ENCODE assay signal across 1 cellular context in the genomic region with DNA sequence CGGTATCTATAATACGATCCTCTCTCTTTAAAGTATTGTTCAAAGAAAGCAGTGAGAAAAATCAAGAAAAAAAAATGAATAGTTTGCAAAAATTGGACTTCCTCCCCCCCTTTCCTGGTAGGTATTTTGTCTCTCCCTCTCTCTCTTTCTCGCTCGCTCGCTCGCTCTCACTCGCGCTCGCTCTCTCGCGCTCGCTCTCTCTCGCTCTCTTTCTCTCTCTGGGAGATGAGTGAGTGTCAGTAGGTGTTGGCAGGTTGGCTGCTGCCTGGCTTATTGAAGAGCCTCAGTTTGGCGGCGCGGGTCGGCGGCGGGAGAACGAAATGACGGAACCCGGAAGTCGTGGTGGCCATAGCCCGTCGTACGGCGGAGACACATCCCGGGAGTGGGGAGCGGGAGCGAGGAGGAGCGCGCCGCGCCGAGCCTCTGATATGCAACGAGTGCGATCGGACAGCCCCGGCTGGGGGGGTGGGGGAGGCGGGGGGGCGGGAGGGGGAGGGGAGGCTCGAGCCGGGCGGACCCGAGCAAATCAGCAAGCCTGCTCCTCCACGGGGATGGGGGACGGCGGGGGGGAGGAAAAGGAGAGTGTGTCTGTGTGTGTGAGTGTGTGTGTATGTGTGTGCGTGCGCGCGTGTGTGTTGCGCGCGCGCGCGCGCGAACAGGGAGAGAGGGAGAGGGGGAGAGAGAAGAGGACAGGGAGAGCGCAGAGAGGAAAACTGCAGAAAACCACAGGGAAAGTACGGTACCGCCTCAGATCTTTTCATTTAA.
A peak's percentile ranks its signal among the peaks of the same experiment; 100 is the strongest.
TF ChIP-seq lines count a peak whose summit lies in the region.

A gene (minus strand): TSS at position 441 of the 765 bp plus-strand sequence. CDS start 1,083 bp downstream, outside the sequence.

TF ChIP-seq in GM12878, 131 proteins besides CTCF, POLR2A, EP300 and RAD21 (continued from another document and continues in another):
- TF ChIP-seq, protein P1, sequence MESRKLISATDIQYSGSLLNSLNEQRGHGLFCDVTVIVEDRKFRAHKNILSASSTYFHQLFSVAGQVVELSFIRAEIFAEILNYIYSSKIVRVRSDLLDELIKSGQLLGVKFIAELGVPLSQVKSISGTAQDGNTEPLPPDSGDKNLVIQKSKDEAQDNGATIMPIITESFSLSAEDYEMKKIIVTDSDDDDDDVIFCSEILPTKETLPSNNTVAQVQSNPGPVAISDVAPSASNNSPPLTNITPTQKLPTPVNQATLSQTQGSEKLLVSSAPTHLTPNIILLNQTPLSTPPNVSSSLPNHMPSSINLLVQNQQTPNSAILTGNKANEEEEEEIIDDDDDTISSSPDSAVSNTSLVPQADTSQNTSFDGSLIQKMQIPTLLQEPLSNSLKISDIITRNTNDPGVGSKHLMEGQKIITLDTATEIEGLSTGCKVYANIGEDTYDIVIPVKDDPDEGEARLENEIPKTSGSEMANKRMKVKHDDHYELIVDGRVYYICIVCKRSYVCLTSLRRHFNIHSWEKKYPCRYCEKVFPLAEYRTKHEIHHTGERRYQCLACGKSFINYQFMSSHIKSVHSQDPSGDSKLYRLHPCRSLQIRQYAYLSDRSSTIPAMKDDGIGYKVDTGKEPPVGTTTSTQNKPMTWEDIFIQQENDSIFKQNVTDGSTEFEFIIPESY (IDR thresholded peaks at IDR 0.05): no peak
- TF ChIP-seq RELA (IDR thresholded peaks at IDR 0.05; ENCODE audit: borderline replicate concordance, partially characterized antibody) (peak; percentile 23), CEBPB (IDR thresholded peaks at IDR 0.05; ENCODE audit: borderline replicate concordance in 1 of 2, low read depth in 2 of 2, low read length in 2 of 2) (no peak), SMAD1 (IDR thresholded peaks at IDR 0.05; ENCODE audit: low read depth, partially characterized antibody) (no peak), SIN3A (IDR thresholded peaks at IDR 0.05; ENCODE audit: low read depth, low read length) (no peak; the same call in 1 of the 2 replicates), DPF2 (IDR thresholded peaks at IDR 0.05) (peak; percentile 43; the same call in 1 of the 2 replicates), CREB1 (IDR thresholded peaks at IDR 0.05; ENCODE audit: low read depth) (peak; percentile 41), TAF1 (IDR thresholded peaks at IDR 0.05; ENCODE audit: borderline replicate concordance, low read depth, low read length) (peak; percentile 90), NR2C1 (IDR thresholded peaks at IDR 0.05) (no peak), SUPT20H (IDR thresholded peaks at IDR 0.05; ENCODE audit: borderline replicate concordance, control insufficient read depth, low read depth, low read length) (no peak), POLR2AphosphoS2 (IDR thresholded peaks at IDR 0.05; ENCODE audit: low read depth, low read length) (0 out of 2 replicates have a peak, but pooled peaks have one; percentile 38), MYB (IDR thresholded peaks at IDR 0.05; ENCODE audit: borderline replicate concordance, low read depth, low read length) (no peak), MTA2 (IDR thresholded peaks at IDR 0.05; ENCODE audit: low read depth) (no peak), KLF5 (IDR thresholded peaks at IDR 0.05; ENCODE audit: partially characterized antibody) (peak; percentile 92), MEF2A (IDR thresholded peaks at IDR 0.05; ENCODE audit: insufficient read depth, low read depth, low read length) (no peak), ZNF622 (IDR thresholded peaks at IDR 0.05) (no peak), BMI1 (IDR thresholded peaks at IDR 0.05; ENCODE audit: borderline replicate concordance) (peak; percentile 47; the same call in 1 of the 2 replicates), NFYA (IDR thresholded peaks at IDR 0.05; ENCODE audit: borderline replicate concordance, low read depth, low read length) (no peak), SMAD5 (IDR thresholded peaks at IDR 0.05; ENCODE audit: low read depth) (peak; percentile 76; the same call in 1 of the 2 replicates), CHD1 (IDR thresholded peaks at IDR 0.05; ENCODE audit: low read depth, low read length) (no peak), SMARCA5 (IDR thresholded peaks at IDR 0.05) (peak; percentile 86; the same call in 1 of the 2 replicates), CHD2 (IDR thresholded peaks at IDR 0.05; ENCODE audit: borderline replicate concordance, low read depth, low read length) (no peak), ZNF274 (IDR thresholded peaks at IDR 0.05; ENCODE audit: insufficient read depth, insufficient read length) (no peak), ZSCAN29 (IDR thresholded peaks at IDR 0.05) (no peak), NFXL1 (IDR thresholded peaks at IDR 0.05; ENCODE audit: borderline replicate concordance) (no peak), SMC3 (IDR thresholded peaks at IDR 0.05; ENCODE audit: borderline replicate concordance, low read length) (no peak), IKZF1 (conservative IDR thresholded peaks at IDR 0.05) (peak; percentile 75; the same call in 1 of the 2 replicates), ZNF217 (IDR thresholded peaks at IDR 0.05) (no peak), RCOR1 (conservative IDR thresholded peaks at IDR 0.05; ENCODE audit: low read depth, low read length) (no peak), HDAC2 (IDR thresholded peaks at IDR 0.05) (no peak), TCF3 (IDR thresholded peaks at IDR 0.05; ENCODE audit: borderline replicate concordance, insufficient read depth, low read depth, low read length) (no peak), EGR1 (IDR thresholded peaks at IDR 0.05; ENCODE audit: borderline replicate concordance in 1 of 2, low read depth in 2 of 2, low read length in 2 of 2) (peak in 1 of 2 experiments; percentile 42; a peak in 1 of 3 replicates), ZNF384 (IDR thresholded peaks at IDR 0.05; ENCODE audit: borderline replicate concordance, low read depth, low read length) (no peak), ATF7 (IDR thresholded peaks at IDR 0.05; ENCODE audit: low read depth) (peak; percentile 88), CBX5 (IDR thresholded peaks at IDR 0.05; ENCODE audit: low read depth) (no peak), TCF7 (IDR thresholded peaks at IDR 0.05; ENCODE audit: borderline replicate concordance) (no peak), MTA3 (IDR thresholded peaks at IDR 0.05; ENCODE audit: borderline replicate concordance, low read length) (no peak)
- TF ChIP-seq, protein P2, sequence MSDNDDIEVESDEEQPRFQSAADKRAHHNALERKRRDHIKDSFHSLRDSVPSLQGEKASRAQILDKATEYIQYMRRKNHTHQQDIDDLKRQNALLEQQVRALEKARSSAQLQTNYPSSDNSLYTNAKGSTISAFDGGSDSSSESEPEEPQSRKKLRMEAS (IDR thresholded peaks at IDR 0.05; ENCODE audit: low read depth, low read length): no peak
- TF ChIP-seq, protein P3, sequence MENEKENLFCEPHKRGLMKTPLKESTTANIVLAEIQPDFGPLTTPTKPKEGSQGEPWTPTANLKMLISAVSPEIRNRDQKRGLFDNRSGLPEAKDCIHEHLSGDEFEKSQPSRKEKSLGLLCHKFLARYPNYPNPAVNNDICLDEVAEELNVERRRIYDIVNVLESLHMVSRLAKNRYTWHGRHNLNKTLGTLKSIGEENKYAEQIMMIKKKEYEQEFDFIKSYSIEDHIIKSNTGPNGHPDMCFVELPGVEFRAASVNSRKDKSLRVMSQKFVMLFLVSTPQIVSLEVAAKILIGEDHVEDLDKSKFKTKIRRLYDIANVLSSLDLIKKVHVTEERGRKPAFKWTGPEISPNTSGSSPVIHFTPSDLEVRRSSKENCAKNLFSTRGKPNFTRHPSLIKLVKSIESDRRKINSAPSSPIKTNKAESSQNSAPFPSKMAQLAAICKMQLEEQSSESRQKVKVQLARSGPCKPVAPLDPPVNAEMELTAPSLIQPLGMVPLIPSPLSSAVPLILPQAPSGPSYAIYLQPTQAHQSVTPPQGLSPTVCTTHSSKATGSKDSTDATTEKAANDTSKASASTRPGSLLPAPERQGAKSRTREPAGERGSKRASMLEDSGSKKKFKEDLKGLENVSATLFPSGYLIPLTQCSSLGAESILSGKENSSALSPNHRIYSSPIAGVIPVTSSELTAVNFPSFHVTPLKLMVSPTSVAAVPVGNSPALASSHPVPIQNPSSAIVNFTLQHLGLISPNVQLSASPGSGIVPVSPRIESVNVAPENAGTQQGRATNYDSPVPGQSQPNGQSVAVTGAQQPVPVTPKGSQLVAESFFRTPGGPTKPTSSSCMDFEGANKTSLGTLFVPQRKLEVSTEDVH (IDR thresholded peaks at IDR 0.05; ENCODE audit: low read depth, partially characterized antibody): no peak
- TF ChIP-seq, protein P4, sequence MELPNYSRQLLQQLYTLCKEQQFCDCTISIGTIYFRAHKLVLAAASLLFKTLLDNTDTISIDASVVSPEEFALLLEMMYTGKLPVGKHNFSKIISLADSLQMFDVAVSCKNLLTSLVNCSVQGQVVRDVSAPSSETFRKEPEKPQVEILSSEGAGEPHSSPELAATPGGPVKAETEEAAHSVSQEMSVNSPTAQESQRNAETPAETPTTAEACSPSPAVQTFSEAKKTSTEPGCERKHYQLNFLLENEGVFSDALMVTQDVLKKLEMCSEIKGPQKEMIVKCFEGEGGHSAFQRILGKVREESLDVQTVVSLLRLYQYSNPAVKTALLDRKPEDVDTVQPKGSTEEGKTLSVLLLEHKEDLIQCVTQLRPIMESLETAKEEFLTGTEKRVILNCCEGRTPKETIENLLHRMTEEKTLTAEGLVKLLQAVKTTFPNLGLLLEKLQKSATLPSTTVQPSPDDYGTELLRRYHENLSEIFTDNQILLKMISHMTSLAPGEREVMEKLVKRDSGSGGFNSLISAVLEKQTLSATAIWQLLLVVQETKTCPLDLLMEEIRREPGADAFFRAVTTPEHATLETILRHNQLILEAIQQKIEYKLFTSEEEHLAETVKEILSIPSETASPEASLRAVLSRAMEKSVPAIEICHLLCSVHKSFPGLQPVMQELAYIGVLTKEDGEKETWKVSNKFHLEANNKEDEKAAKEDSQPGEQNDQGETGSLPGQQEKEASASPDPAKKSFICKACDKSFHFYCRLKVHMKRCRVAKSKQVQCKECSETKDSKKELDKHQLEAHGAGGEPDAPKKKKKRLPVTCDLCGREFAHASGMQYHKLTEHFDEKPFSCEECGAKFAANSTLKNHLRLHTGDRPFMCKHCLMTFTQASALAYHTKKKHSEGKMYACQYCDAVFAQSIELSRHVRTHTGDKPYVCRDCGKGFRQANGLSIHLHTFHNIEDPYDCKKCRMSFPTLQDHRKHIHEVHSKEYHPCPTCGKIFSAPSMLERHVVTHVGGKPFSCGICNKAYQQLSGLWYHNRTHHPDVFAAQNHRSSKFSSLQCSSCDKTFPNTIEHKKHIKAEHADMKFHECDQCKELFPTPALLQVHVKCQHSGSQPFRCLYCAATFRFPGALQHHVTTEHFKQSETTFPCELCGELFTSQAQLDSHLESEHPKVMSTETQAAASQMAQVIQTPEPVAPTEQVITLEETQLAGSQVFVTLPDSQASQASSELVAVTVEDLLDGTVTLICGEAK (IDR thresholded peaks at IDR 0.05; ENCODE audit: borderline replicate concordance): peak; percentile 33; the same call in 1 of the 2 replicates
- TF ChIP-seq, protein P5, sequence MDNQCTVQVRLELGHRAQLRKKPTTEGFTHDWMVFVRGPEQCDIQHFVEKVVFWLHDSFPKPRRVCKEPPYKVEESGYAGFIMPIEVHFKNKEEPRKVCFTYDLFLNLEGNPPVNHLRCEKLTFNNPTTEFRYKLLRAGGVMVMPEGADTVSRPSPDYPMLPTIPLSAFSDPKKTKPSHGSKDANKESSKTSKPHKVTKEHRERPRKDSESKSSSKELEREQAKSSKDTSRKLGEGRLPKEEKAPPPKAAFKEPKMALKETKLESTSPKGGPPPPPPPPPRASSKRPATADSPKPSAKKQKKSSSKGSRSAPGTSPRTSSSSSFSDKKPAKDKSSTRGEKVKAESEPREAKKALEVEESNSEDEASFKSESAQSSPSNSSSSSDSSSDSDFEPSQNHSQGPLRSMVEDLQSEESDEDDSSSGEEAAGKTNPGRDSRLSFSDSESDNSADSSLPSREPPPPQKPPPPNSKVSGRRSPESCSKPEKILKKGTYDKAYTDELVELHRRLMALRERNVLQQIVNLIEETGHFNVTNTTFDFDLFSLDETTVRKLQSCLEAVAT (IDR thresholded peaks at IDR 0.05): peak; percentile 48; the same call in 1 of the 2 replicates
- TF ChIP-seq, protein P6, sequence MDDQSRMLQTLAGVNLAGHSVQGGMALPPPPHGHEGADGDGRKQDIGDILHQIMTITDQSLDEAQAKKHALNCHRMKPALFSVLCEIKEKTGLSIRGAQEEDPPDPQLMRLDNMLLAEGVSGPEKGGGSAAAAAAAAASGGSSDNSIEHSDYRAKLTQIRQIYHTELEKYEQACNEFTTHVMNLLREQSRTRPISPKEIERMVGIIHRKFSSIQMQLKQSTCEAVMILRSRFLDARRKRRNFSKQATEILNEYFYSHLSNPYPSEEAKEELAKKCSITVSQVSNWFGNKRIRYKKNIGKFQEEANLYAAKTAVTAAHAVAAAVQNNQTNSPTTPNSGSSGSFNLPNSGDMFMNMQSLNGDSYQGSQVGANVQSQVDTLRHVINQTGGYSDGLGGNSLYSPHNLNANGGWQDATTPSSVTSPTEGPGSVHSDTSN (IDR thresholded peaks at IDR 0.05; ENCODE audit: insufficient replicate concordance, low read depth, low read length): peak; percentile 45
- TF ChIP-seq, protein P7, sequence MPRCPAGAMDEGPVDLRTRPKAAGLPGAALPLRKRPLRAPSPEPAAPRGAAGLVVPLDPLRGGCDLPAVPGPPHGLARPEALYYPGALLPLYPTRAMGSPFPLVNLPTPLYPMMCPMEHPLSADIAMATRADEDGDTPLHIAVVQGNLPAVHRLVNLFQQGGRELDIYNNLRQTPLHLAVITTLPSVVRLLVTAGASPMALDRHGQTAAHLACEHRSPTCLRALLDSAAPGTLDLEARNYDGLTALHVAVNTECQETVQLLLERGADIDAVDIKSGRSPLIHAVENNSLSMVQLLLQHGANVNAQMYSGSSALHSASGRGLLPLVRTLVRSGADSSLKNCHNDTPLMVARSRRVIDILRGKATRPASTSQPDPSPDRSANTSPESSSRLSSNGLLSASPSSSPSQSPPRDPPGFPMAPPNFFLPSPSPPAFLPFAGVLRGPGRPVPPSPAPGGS (IDR thresholded peaks at IDR 0.05; ENCODE audit: borderline replicate concordance, insufficient read depth, low read depth, low read length, poor library complexity, severe bottlenecking): no peak
- TF ChIP-seq, protein P8, sequence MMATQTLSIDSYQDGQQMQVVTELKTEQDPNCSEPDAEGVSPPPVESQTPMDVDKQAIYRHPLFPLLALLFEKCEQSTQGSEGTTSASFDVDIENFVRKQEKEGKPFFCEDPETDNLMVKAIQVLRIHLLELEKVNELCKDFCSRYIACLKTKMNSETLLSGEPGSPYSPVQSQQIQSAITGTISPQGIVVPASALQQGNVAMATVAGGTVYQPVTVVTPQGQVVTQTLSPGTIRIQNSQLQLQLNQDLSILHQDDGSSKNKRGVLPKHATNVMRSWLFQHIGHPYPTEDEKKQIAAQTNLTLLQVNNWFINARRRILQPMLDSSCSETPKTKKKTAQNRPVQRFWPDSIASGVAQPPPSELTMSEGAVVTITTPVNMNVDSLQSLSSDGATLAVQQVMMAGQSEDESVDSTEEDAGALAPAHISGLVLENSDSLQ (IDR thresholded peaks at IDR 0.05): no peak
- TF ChIP-seq, protein P9, sequence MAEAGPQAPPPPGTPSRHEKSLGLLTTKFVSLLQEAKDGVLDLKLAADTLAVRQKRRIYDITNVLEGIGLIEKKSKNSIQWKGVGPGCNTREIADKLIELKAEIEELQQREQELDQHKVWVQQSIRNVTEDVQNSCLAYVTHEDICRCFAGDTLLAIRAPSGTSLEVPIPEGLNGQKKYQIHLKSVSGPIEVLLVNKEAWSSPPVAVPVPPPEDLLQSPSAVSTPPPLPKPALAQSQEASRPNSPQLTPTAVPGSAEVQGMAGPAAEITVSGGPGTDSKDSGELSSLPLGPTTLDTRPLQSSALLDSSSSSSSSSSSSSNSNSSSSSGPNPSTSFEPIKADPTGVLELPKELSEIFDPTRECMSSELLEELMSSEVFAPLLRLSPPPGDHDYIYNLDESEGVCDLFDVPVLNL (IDR thresholded peaks at IDR 0.05; ENCODE audit: low read depth, low read length): no peak; the same call in 1 of the 2 replicates
